In genomic region chr15:23398357-23398756, GRCh38 we compare ENCODE assay signal across 22 cellular contexts. TPM values are rescaled to one million over a fixed set of nuclear protein-coding genes. Genes with fewer than 3 reads are reported as not detected.
"Had no signal": no experiment of that assay in that cellular context is flagged by ENCODE, and none has a peak within 500 bp of the region (broad histone marks: within the 10 kb centered on the region; RNA-seq: fewer than 3 reads in every experiment).

No MANE protein-coding gene starts in this region.

RNA-seq across cellular contexts. Expression of gene GOLGA8S, which starts 43.8 kb away (rescaled TPM):
- total RNA-seq: bronchial epithelial cell, dermis microvascular lymphatic vessel endothelial cell had no signal

RNA-seq across cellular contexts. Expression of gene GOLGA6L2, which starts 48.7 kb away (rescaled TPM):
- total RNA-seq: activated CD4-positive, alpha-beta memory T cell treated with anti-CD3 and anti-CD28 coated beads for 36 hours; activated CD4-positive, alpha-beta T cell treated with anti-CD3 and anti-CD28 coated beads for 36 hours; activated CD4-positive, alpha-beta T cell treated with anti-CD3 and anti-CD28 coated beads, Interleukin-2, amount 10 ng/mL, durations not matched to agents 24 days and 14 days; activated CD8-positive, alpha-beta memory T cell treated with anti-CD3 and anti-CD28 coated beads for 36 hours; activated CD8-positive, alpha-beta memory T cell treated with anti-CD3 and anti-CD28 coated beads, Interleukin-2, amount 10 ng/mL, durations not matched to agents 7 days and 5 days; activated CD8-positive, alpha-beta T cell treated with anti-CD3 and anti-CD28 coated beads, Interleukin-2, amount 10 ng/mL, durations not matched to agents 7 days and 5 days; activated naive CD4-positive, alpha-beta T cell treated with anti-CD3 and anti-CD28 coated beads for 36 hours; activated naive CD8-positive, alpha-beta T cell treated with anti-CD3 and anti-CD28 coated beads for 36 hours; activated T-helper 1 cell treated with anti-CD3 and anti-CD28 coated beads, Interleukin-12 subunit alpha, Interleukin-12 subunit beta, Interleukin-2, Interleukin-4 antibody, amounts not matched to agents 30 ng/mL and 10 ng/mL and 1 ng/mL, durations not matched to agents 14 hours and 24 hours and 36 hours; activated T-helper 2 cell treated with anti-CD3 and anti-CD28 coated beads, Interferon-gamma antibody, Interleukin-2, Interleukin-4, amounts not matched to agents 10 μg/mL and 5 μg/mL and 100 μg/mL, durations not matched to agents 14 hours and 24 hours and 36 hours; adrenal gland; astrocyte; bronchial epithelial cell; chondrocyte; dermis microvascular lymphatic vessel endothelial cell; endothelial cell of umbilical vein; esophagus squamous epithelium; fibroblast of lung; fibroblast of villous mesenchyme; glomerular endothelial cell; T-helper 17 cell had no signal
- polyA plus RNA-seq: endothelial cell of umbilical vein, esophagus, fibroblast of lung had no signal
